11 cellular contexts compared by ENCODE assay signal in genomic region chr1:158830074-158830677, GRCh38. TPM values are rescaled to one million over a fixed set of nuclear protein-coding genes. Genes with fewer than 3 reads are reported as not detected.
DNase-seq lines count a peak whose midpoint lies in the region; ATAC-seq lines count a peak whose summit lies in the region.
"Had no signal": no experiment of that assay in that cellular context is flagged by ENCODE, and none has a peak within 500 bp of the region (broad histone marks: within the 10 kb centered on the region; RNA-seq: fewer than 3 reads in every experiment).

No MANE protein-coding gene starts in this region.

- no peak for DNase-seq in activated T-cell treated with anti-CD3 and anti-CD28 coated beads, Interleukin-2, amount 50 U/mL, for 72 hours
- DNase-seq in activated T-cell treated with anti-CD3 and anti-CD28 coated beads, Interleukin-2, amount 50 U/mL, for 48 hours, result no peak
- no peak for DNase-seq in stimulated activated naive B cell treated with anti-CD40 and anti-IgM and Interleukin-4, amounts not matched to agents 10 μg/mL and 1 μg/mL and 100 μg/mL, for 72 hours
- DNase-seq in COR-L47 (lab: John Stamatoyannopoulos, UW) (no peak), superior temporal gyrus (ENCODE audit: extremely low spot score) (no peak)
- DNase-seq in effector CD8-positive, alpha-beta T cell (lab: John Stamatoyannopoulos, UW), result no peak
- DNase-seq: amniotic stem cell, occipital lobe had no signal

- H3K4me1 Mint-ChIP-seq in activated T-cell treated with anti-CD3 and anti-CD28 coated beads, Interleukin-2, amount 50 U/mL, for 72 hours (ENCODE audit: low read depth), result peaks cover 15% of the 10 kb centered on the region
- H3K4me1 Mint-ChIP-seq in stimulated activated naive B cell treated with anti-CD40 and anti-IgM and Interleukin-4, amounts not matched to agents 10 μg/mL and 1 μg/mL and 100 μg/mL, for 72 hours, result peaks cover 9 to 16% of the 10 kb centered on the region in 2 donors

- peaks cover 9 to 15% of the 10 kb centered on the region in 2 donors for H3K36me3 Mint-ChIP-seq in activated T-cell treated with anti-CD3 and anti-CD28 coated beads, Interleukin-2, amount 50 U/mL, for 72 hours (ENCODE audit: insufficient read depth in 2 of 2)
- peaks cover 12 to 21% of the 10 kb centered on the region in 2 donors for H3K36me3 Mint-ChIP-seq in stimulated activated naive B cell treated with anti-CD40 and anti-IgM and Interleukin-4, amounts not matched to agents 10 μg/mL and 1 μg/mL and 100 μg/mL, for 72 hours

- peaks cover 7 to 17% of the 10 kb centered on the region in 2 donors for H3K9me3 Mint-ChIP-seq in activated T-cell treated with anti-CD3 and anti-CD28 coated beads, Interleukin-2, amount 50 U/mL, for 72 hours
- H3K9me3 Mint-ChIP-seq in stimulated activated naive B cell treated with anti-CD40 and anti-IgM and Interleukin-4, amounts not matched to agents 10 μg/mL and 1 μg/mL and 100 μg/mL, for 72 hours, result peaks cover 10 to 16% of the 10 kb centered on the region in 2 donors

- H3K27me3 Mint-ChIP-seq in activated T-cell treated with anti-CD3 and anti-CD28 coated beads, Interleukin-2, amount 50 U/mL, for 72 hours (ENCODE audit: low read depth), result peaks cover 13% of the 10 kb centered on the region
- peaks cover 0 to 4% of the 10 kb centered on the region in 2 donors for H3K27me3 Mint-ChIP-seq in stimulated activated naive B cell treated with anti-CD40 and anti-IgM and Interleukin-4, amounts not matched to agents 10 μg/mL and 1 μg/mL and 100 μg/mL, for 72 hours

- peak overlapping the region; percentile 41 to 47 for H3K4me3 Mint-ChIP-seq in activated T-cell treated with anti-CD3 and anti-CD28 coated beads, Interleukin-2, amount 50 U/mL, for 72 hours
- H3K4me3 Mint-ChIP-seq in stimulated activated naive B cell treated with anti-CD40 and anti-IgM and Interleukin-4, amounts not matched to agents 10 μg/mL and 1 μg/mL and 100 μg/mL, for 72 hours, result no peak overlapping the region

- peak; percentile 67 to 72 for ATAC-seq in activated T-cell treated with anti-CD3 and anti-CD28 coated beads, Interleukin-2, amount 50 U/mL, for 72 hours (replicated peaks in 1 of 2)
- ATAC-seq in HG02610 (IDR thresholded peaks at IDR 0.05; ENCODE audit: unreplicated experiment), result peak; percentile 59
- peak; percentile 52 for ATAC-seq in HG03520 (IDR thresholded peaks at IDR 0.05; ENCODE audit: unreplicated experiment)
- ATAC-seq in stimulated activated naive B cell treated with anti-CD40 and anti-IgM and Interleukin-4, amounts not matched to agents 10 μg/mL and 1 μg/mL and 100 μg/mL, for 72 hours (replicated peaks), result peak; percentile 67 to 72

- H3K27ac Mint-ChIP-seq in activated T-cell treated with anti-CD3 and anti-CD28 coated beads, Interleukin-2, amount 50 U/mL, for 72 hours, result peak overlapping the region; percentile 41
- H3K27ac Mint-ChIP-seq in stimulated activated naive B cell treated with anti-CD40 and anti-IgM and Interleukin-4, amounts not matched to agents 10 μg/mL and 1 μg/mL and 100 μg/mL, for 72 hours, result no peak overlapping the region

RNA-seq across cellular contexts. Expression of gene MNDA, which starts 1.0 kb away (rescaled TPM):
- not detected for total RNA-seq in activated T-cell treated with anti-CD3 and anti-CD28 coated beads, Interleukin-2, amount 50 U/mL, for 72 hours
- total RNA-seq: RPMI7951 had no signal

RNA-seq across cellular contexts. Expression of gene OR6N2, which starts 49.2 kb away (rescaled TPM):
- not detected for total RNA-seq in activated T-cell treated with anti-CD3 and anti-CD28 coated beads, Interleukin-2, amount 50 U/mL, for 72 hours
- total RNA-seq: occipital lobe, RPMI7951 had no signal

RNA-seq across cellular contexts. Expression of gene OR6N1, which starts 58.2 kb away (rescaled TPM):
- total RNA-seq in activated T-cell treated with anti-CD3 and anti-CD28 coated beads, Interleukin-2, amount 50 U/mL, for 72 hours, result not detected
- total RNA-seq: occipital lobe, RPMI7951 had no signal

Comparison
In these comparisons a context has a peak if more than half of its experiments do, and no peak if none do; other contexts are left out.
1. H3K4me3 Mint-ChIP-seq: peak in activated T-cell treated with anti-CD3 and anti-CD28 coated beads, Interleukin-2, amount 50 U/mL, for 72 hours (2 of 2); none in stimulated activated naive B cell treated with anti-CD40 and anti-IgM and Interleukin-4, amounts not matched to agents 10 μg/mL and 1 μg/mL and 100 μg/mL, for 72 hours (0 of 2).
2. Peak in every context shown above with its lines, with median percentiles within 50 percentile points of each other: ATAC-seq.